ENCODE assay signal across 23 cellular contexts in the genomic region with DNA sequence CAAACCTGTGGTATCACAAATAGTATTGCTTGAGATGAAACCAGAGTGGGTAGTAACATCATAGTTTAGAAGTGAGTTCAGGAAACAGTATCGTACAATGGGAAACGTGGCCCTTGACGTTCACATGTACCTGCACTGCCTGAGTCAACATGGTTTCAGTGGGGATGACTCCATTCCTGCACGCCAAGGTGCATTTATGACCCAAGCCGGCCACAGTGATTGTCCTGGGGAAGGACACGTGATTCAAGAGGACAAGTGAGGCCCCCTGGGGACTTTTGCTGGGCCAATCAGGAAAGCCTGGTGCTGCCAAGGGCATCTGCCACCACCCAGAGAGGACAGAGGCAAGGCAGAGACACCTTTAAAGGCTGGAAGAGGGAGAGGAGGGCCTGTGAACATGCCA.
"Had no signal": no experiment of that assay in that cellular context is flagged by ENCODE, and none has a peak within 500 bp of the region (broad histone marks: within the 10 kb centered on the region; RNA-seq: fewer than 3 reads in every experiment).

No MANE protein-coding gene starts in this region.

- DNase-seq: activated CD4-positive, alpha-beta T cell treated with anti-CD3 and anti-CD28 coated beads, Interleukin-2, amount 50 U/mL, for 1 hour; activated CD4-positive, CD25-positive, alpha-beta regulatory T cell treated with anti-CD3 and anti-CD28 coated beads, Interleukin-2, amount 50 U/mL, for 72 hours; activated CD8-positive, alpha-beta memory T cell treated with anti-CD3 and anti-CD28 coated beads, Interleukin-2, amount 10 ng/mL, durations not matched to agents 7 days and 5 days; activated gamma-delta T cell; activated naive CD4-positive, alpha-beta T cell treated with anti-CD3 and anti-CD28 coated beads for 36 hours; activated naive CD8-positive, alpha-beta T cell treated with anti-CD3 and anti-CD28 coated beads, Interleukin-2, amount 10 ng/mL, durations not matched to agents 7 days and 5 days; adrenal gland; anterior cingulate cortex; caudate nucleus; Karpas-422; NCI-H1105 treated with DMSO at 0.1 percent for 48 hours; NCI-H1436 treated with DMSO at 0.1 percent for 48 hours; NCI-H187; NCI-H2081; NCI-H446; NCI-H524; Peyer's patch; Right ventricle myocardium superior; SJCRH30; SK-N-SH had no signal

- ATAC-seq: activated CD8-positive, alpha-beta memory T cell treated with anti-CD3 and anti-CD28 coated beads, Interleukin-2, amount 10 ng/mL, durations not matched to agents 7 days and 5 days; K562; WTC11 had no signal

- H3K27ac Mint-ChIP-seq: activated CD8-positive, alpha-beta memory T cell treated with anti-CD3 and anti-CD28 coated beads, Interleukin-2, amount 10 ng/mL, durations not matched to agents 7 days and 5 days; activated naive CD4-positive, alpha-beta T cell treated with anti-CD3 and anti-CD28 coated beads for 36 hours; activated naive CD8-positive, alpha-beta T cell treated with anti-CD3 and anti-CD28 coated beads, Interleukin-2, amount 10 ng/mL, durations not matched to agents 7 days and 5 days; T-helper 1 cell treated with Interleukin-12 subunit alpha and Interleukin-12 subunit beta and Interleukin-4 antibody, amounts not matched to agents 30 μg/mL and 1 μg/mL, for 36 hours; WTC11 had no signal

- FAIRE-seq: K562 had no signal

- H3K36me3 Mint-ChIP-seq: activated CD8-positive, alpha-beta memory T cell treated with anti-CD3 and anti-CD28 coated beads, Interleukin-2, amount 10 ng/mL, durations not matched to agents 7 days and 5 days; activated naive CD8-positive, alpha-beta T cell treated with anti-CD3 and anti-CD28 coated beads, Interleukin-2, amount 10 ng/mL, durations not matched to agents 7 days and 5 days; WTC11 had no signal

- H3K4me1 Mint-ChIP-seq: activated CD8-positive, alpha-beta memory T cell treated with anti-CD3 and anti-CD28 coated beads, Interleukin-2, amount 10 ng/mL, durations not matched to agents 7 days and 5 days; activated naive CD8-positive, alpha-beta T cell treated with anti-CD3 and anti-CD28 coated beads, Interleukin-2, amount 10 ng/mL, durations not matched to agents 7 days and 5 days had no signal

- H3K4me3 Mint-ChIP-seq: activated CD8-positive, alpha-beta memory T cell treated with anti-CD3 and anti-CD28 coated beads, Interleukin-2, amount 10 ng/mL, durations not matched to agents 7 days and 5 days; activated naive CD4-positive, alpha-beta T cell treated with anti-CD3 and anti-CD28 coated beads for 36 hours; activated naive CD8-positive, alpha-beta T cell treated with anti-CD3 and anti-CD28 coated beads, Interleukin-2, amount 10 ng/mL, durations not matched to agents 7 days and 5 days; T-helper 1 cell treated with Interleukin-12 subunit alpha and Interleukin-12 subunit beta and Interleukin-4 antibody, amounts not matched to agents 30 μg/mL and 1 μg/mL, for 36 hours; WTC11 had no signal

- H3K9me3 Mint-ChIP-seq: activated naive CD4-positive, alpha-beta T cell treated with anti-CD3 and anti-CD28 coated beads for 36 hours; activated naive CD8-positive, alpha-beta T cell treated with anti-CD3 and anti-CD28 coated beads, Interleukin-2, amount 10 ng/mL, durations not matched to agents 7 days and 5 days; T-helper 1 cell treated with Interleukin-12 subunit alpha and Interleukin-12 subunit beta and Interleukin-4 antibody, amounts not matched to agents 30 μg/mL and 1 μg/mL, for 36 hours had no signal
